In genomic region chr21:33962290-33962689, GRCh38 we compare ENCODE assay signal across 24 cellular contexts. TPM values are rescaled to one million over a fixed set of nuclear protein-coding genes. Genes with fewer than 3 reads are reported as not detected.
DNase-seq lines count a peak whose midpoint lies in the region; ATAC-seq, FAIRE-seq and TF ChIP-seq lines count a peak whose summit lies in the region.
"Had no signal": no experiment of that assay in that cellular context is flagged by ENCODE, and none has a peak within 500 bp of the region (broad histone marks: within the 10 kb centered on the region; RNA-seq: fewer than 3 reads in every experiment).

No MANE protein-coding gene starts in this region.

- peak overlapping the region; percentile 41 to 62 for H3K27ac Mint-ChIP-seq in effector memory CD8-positive, alpha-beta T cell
- H3K27ac Mint-ChIP-seq: CD4-positive, alpha-beta T cell; HFFc6 had no signal

- ATAC-seq in effector memory CD8-positive, alpha-beta T cell (replicated peaks), result no peak
- ATAC-seq: A549 had no signal

- TF ChIP-seq POLR2A in vagina (IDR thresholded peaks at IDR 0.05), result no peak

- no peak overlapping the region for H3K4me3 Mint-ChIP-seq in effector memory CD8-positive, alpha-beta T cell
- H3K4me3 Mint-ChIP-seq: CD14-positive monocyte; CD4-positive, alpha-beta T cell; HFFc6 had no signal

- peak; percentile 17 for DNase-seq in activated CD8-positive, alpha-beta memory T cell treated with anti-CD3 and anti-CD28 coated beads for 24 hours
- DNase-seq in activated CD8-positive, alpha-beta memory T cell treated with anti-CD3 and anti-CD28 coated beads, Interleukin-2, amount 50 U/mL, for 48 hours, result no peak
- no peak for DNase-seq in effector memory CD8-positive, alpha-beta T cell
- DNase-seq in vagina (ENCODE audit: extremely low spot score in 2 of 2) (peak; percentile 49 to 61), GM19239 (ENCODE audit: insufficient read length, low spot score) (no peak)
- DNase-seq in activated CD4-positive, CD25-positive, alpha-beta regulatory T cell treated with anti-CD3 and anti-CD28 coated beads, Interleukin-2, amount 50 U/mL, for 72 hours, result no peak
- DNase-seq: 8988T; ACHN; AML-193; BE2C; Calu3; CD4-positive, alpha-beta T cell; COR-L47; DMS153; DND-41; GOT3; HFFc6 had no signal

- TF ChIP-seq CTCF in vagina (IDR thresholded peaks at IDR 0.05), result no peak

- H3K9me3 Mint-ChIP-seq in effector memory CD8-positive, alpha-beta T cell, result no peaks in the 10 kb centered on the region

- intact Hi-C loops in vagina (cut with DNase I), result no loop called here

- peaks cover 24 to 42% of the 10 kb centered on the region in 2 donors for H3K4me1 Mint-ChIP-seq in effector memory CD8-positive, alpha-beta T cell (ENCODE audit: low read depth in 2 of 2)

- no peak overlapping the region for H3K27ac ChIP-seq in vagina
- H3K27ac ChIP-seq: A549; BLaER1 treated with 17β-estradiol and CSF1 and Interleukin-3, amounts not matched to agents 10 nM and 100 nM had no signal

- no peak for FAIRE-seq in GM19239 (lab: Jason Lieb, UNC)
- FAIRE-seq: A549, GM12892, GM18507, H54 had no signal

- H3K36me3 ChIP-seq in vagina, result no peaks in the 10 kb centered on the region
- H3K36me3 ChIP-seq: BE2C; BLaER1 treated with 17β-estradiol and CSF1 and Interleukin-3, amounts not matched to agents 10 nM and 100 nM; HAP-1 had no signal

- no peak overlapping the region for H3K4me3 ChIP-seq in vagina
- H3K4me3 ChIP-seq: A549; BLaER1 treated with 17β-estradiol and CSF1 and Interleukin-3, amounts not matched to agents 10 nM and 100 nM; HAP-1 had no signal

- no peaks in the 10 kb centered on the region for H3K4me1 ChIP-seq in vagina
- H3K4me1 ChIP-seq: A549, BE2C, HAP-1 had no signal

- no peaks in the 10 kb centered on the region for H3K9me3 ChIP-seq in vagina
- H3K9me3 ChIP-seq: BE2C, HAP-1 had no signal

- H3K27me3 Mint-ChIP-seq in effector memory CD8-positive, alpha-beta T cell, result no peaks in the 10 kb centered on the region
- H3K27me3 Mint-ChIP-seq: CD4-positive, alpha-beta T cell had no signal

- peaks cover 6% of the 10 kb centered on the region for H3K36me3 Mint-ChIP-seq in effector memory CD8-positive, alpha-beta T cell (ENCODE audit: insufficient read depth)

- H3K27me3 ChIP-seq in vagina, result no peaks in the 10 kb centered on the region
- H3K27me3 ChIP-seq: BLaER1 treated with 17β-estradiol and CSF1 and Interleukin-3, amounts not matched to agents 10 nM and 100 nM had no signal

RNA-seq across cellular contexts. Expression of gene ATP5PO, which starts 46.7 kb away (rescaled TPM):
- 133 TPM for total RNA-seq in vagina

Comparison
In these comparisons a context has a peak if more than half of its experiments do, and no peak if none do; other contexts are left out.
1. DNase-seq: peak in activated CD8-positive, alpha-beta memory T cell treated with anti-CD3 and anti-CD28 coated beads for 24 hours (single experiment) and vagina (2 of 2); none in activated CD8-positive, alpha-beta memory T cell treated with anti-CD3 and anti-CD28 coated beads, Interleukin-2, amount 50 U/mL, for 48 hours (single experiment), effector memory CD8-positive, alpha-beta T cell (0 of 3), activated CD4-positive, CD25-positive, alpha-beta regulatory T cell treated with anti-CD3 and anti-CD28 coated beads, Interleukin-2, amount 50 U/mL, for 72 hours (single experiment) and GM19239 (single experiment).